10 cellular contexts compared by ENCODE assay signal in genomic region chr19:38255759-38256052, GRCh38. TPM values are rescaled to one million over a fixed set of nuclear protein-coding genes. Genes with fewer than 3 reads are reported as not detected.
A peak's percentile ranks its signal among the peaks of the same experiment; 100 is the strongest.
DNase-seq lines count a peak whose midpoint lies in the region; ATAC-seq and TF ChIP-seq lines count a peak whose summit lies in the region.
"Had no signal": no experiment of that assay in that cellular context is flagged by ENCODE, and none has a peak within 500 bp of the region (broad histone marks: within the 10 kb centered on the region; RNA-seq: fewer than 3 reads in every experiment).

No MANE protein-coding gene starts in this region.

- H3K4me3 ChIP-seq in brain microvascular endothelial cell (ENCODE audit: low read depth, low read length) (peak overlapping the region; percentile 39), lower leg skin (ENCODE audit: low read depth, poor library complexity, severe bottlenecking) (peak overlapping the region; percentile 2), stomach (peak overlapping the region; percentile 55 to 58 (median 57))

- CTCF ChIA-PET in activated CD8-positive, alpha-beta memory T cell treated with anti-CD3 and anti-CD28 coated beads, Interleukin-2, amount 10 ng/mL, durations not matched to agents 7 days and 5 days (lab: Charles Lee), result interaction anchor here (0.6 to 1.0 kb wide), 4 partner anchors 12 to 78 kb away, joined by 3 to 5 read pairs (median 4); no protein-coding TSS in a partner anchor

- peaks cover 11% of the 10 kb centered on the region for H3K4me1 Mint-ChIP-seq in activated CD8-positive, alpha-beta memory T cell treated with anti-CD3 and anti-CD28 coated beads, Interleukin-2, amount 10 ng/mL, durations not matched to agents 7 days and 5 days

- H3K4me1 ChIP-seq in stomach, result peaks cover 17 to 57% (median 41%) of the 10 kb centered on the region in 4 donors

- TF ChIP-seq CTCF in brain microvascular endothelial cell (IDR thresholded peaks at IDR 0.05; ENCODE audit: low read depth, low read length, missing control alignments) (no peak), lower leg skin (IDR thresholded peaks at IDR 0.05) (no peak), stomach (IDR thresholded peaks at IDR 0.05) (no peak)

- H3K27ac Mint-ChIP-seq in activated CD8-positive, alpha-beta memory T cell treated with anti-CD3 and anti-CD28 coated beads, Interleukin-2, amount 10 ng/mL, durations not matched to agents 7 days and 5 days, result no peak overlapping the region
- H3K27ac Mint-ChIP-seq: activated CD4-positive, alpha-beta memory T cell treated with anti-CD3 and anti-CD28 coated beads, Interleukin-2, amount 10 ng/mL, durations not matched to agents 7 days and 5 days had no signal

- DNase-seq in DMS53 (lab: John Stamatoyannopoulos, UW) (peak; percentile 53), DMS53 treated with DMSO at 0.1 percent for 48 hours (lab: John Stamatoyannopoulos, UW; ENCODE audit: unreplicated experiment) (no peak), brain microvascular endothelial cell (no peak), lower leg skin (ENCODE audit: low spot score in 2 of 2) (no peak), stomach (no peak), left lobe of liver (ENCODE audit: low spot score) (no peak), GOT3 (lab: John Stamatoyannopoulos, UW) (no peak)
- no peak for DNase-seq in activated CD8-positive, alpha-beta memory T cell treated with anti-CD3 and anti-CD28 coated beads, Interleukin-2, amount 10 ng/mL, durations not matched to agents 7 days and 5 days
- DNase-seq: activated CD4-positive, alpha-beta memory T cell treated with anti-CD3 and anti-CD28 coated beads, Interleukin-2, amount 10 ng/mL, durations not matched to agents 7 days and 5 days had no signal

- intact Hi-C loops in lower leg skin (cut with DNase I; ENCODE audit: low total_unique reads) (no loop called here), stomach (cut with DNase I; ENCODE audit: low total_unique reads) (no loop called here)

- 32% methylated on average over 4 to 10 of the region's 10 CpGs for WGBS in lower leg skin, 2 donors
- WGBS in stomach, 5 donors, result 17 to 46% (median 40%) methylated on average over 3 to 10 of the region's 10 CpGs

- no peak overlapping the region for H3K4me3 Mint-ChIP-seq in activated CD8-positive, alpha-beta memory T cell treated with anti-CD3 and anti-CD28 coated beads, Interleukin-2, amount 10 ng/mL, durations not matched to agents 7 days and 5 days
- H3K4me3 Mint-ChIP-seq: activated CD4-positive, alpha-beta memory T cell treated with anti-CD3 and anti-CD28 coated beads, Interleukin-2, amount 10 ng/mL, durations not matched to agents 7 days and 5 days had no signal

- H3K27me3 Mint-ChIP-seq in activated CD8-positive, alpha-beta memory T cell treated with anti-CD3 and anti-CD28 coated beads, Interleukin-2, amount 10 ng/mL, durations not matched to agents 7 days and 5 days, result peaks cover 22% of the 10 kb centered on the region

- no peak for ATAC-seq in left lobe of liver
- no peak for ATAC-seq in activated CD8-positive, alpha-beta memory T cell treated with anti-CD3 and anti-CD28 coated beads, Interleukin-2, amount 10 ng/mL, durations not matched to agents 7 days and 5 days

- no peaks in the 10 kb centered on the region for H3K36me3 ChIP-seq in brain microvascular endothelial cell (replicated peaks)
- H3K36me3 ChIP-seq in stomach, result no peaks in the 10 kb centered on the region

- H3K27ac ChIP-seq in brain microvascular endothelial cell (no peak overlapping the region), stomach (peak overlapping the region; percentile 23 to 92 (median 89))
- H3K27ac ChIP-seq: 22Rv1 had no signal

- H3K27me3 ChIP-seq in brain microvascular endothelial cell (replicated peaks) (no peaks in the 10 kb centered on the region), stomach (peaks cover 0 to 26% (median 12%) of the 10 kb centered on the region in 3 donors)

- TF ChIP-seq POLR2A in lower leg skin (IDR thresholded peaks at IDR 0.05) (no peak), stomach (IDR thresholded peaks at IDR 0.05) (no peak)

- no peak for TF ChIP-seq EP300 in stomach (IDR thresholded peaks at IDR 0.05)

- H3K9me3 ChIP-seq in stomach, result no peaks in the 10 kb centered on the region

- no peaks in the 10 kb centered on the region for H3K9me3 Mint-ChIP-seq in activated CD8-positive, alpha-beta memory T cell treated with anti-CD3 and anti-CD28 coated beads, Interleukin-2, amount 10 ng/mL, durations not matched to agents 7 days and 5 days (ENCODE audit: low read depth)
- H3K9me3 Mint-ChIP-seq: activated CD4-positive, alpha-beta memory T cell treated with anti-CD3 and anti-CD28 coated beads, Interleukin-2, amount 10 ng/mL, durations not matched to agents 7 days and 5 days had no signal

- in situ Hi-C loops in brain microvascular endothelial cell (cut with HindIII; ENCODE audit: low pct_ligation_motif_present, low sequenced_read_pairs), result no loop called here

- H3K36me3 Mint-ChIP-seq in activated CD8-positive, alpha-beta memory T cell treated with anti-CD3 and anti-CD28 coated beads, Interleukin-2, amount 10 ng/mL, durations not matched to agents 7 days and 5 days, result no peaks in the 10 kb centered on the region

RNA-seq across cellular contexts. Expression of gene PPP1R14A, which starts 0.5 kb away (rescaled TPM):
- total RNA-seq in lower leg skin (10 to 100 TPM in 1 of 4 donors, 1 to 10 TPM in 3; 3.8 to 19.6 (median 7.1) TPM), stomach (100 to 1,000 TPM in 1 of 5 donors, 10 to 100 TPM in 3, 1 to 10 TPM in 1; 8.8 to 197 (median 31.6) TPM), left lobe of liver (3.9 TPM)
- 100 to 1,000 TPM in 1 of 3 donors, 10 to 100 TPM in 2; 53.2 to 138 (median 54.9) TPM for polyA plus RNA-seq in stomach
- total RNA-seq in activated CD8-positive, alpha-beta memory T cell treated with anti-CD3 and anti-CD28 coated beads, Interleukin-2, amount 10 ng/mL, durations not matched to agents 7 days and 5 days, result not detected
- total RNA-seq: activated CD4-positive, alpha-beta memory T cell treated with anti-CD3 and anti-CD28 coated beads, Interleukin-2, amount 10 ng/mL, durations not matched to agents 7 days and 5 days had no signal

RNA-seq across cellular contexts. Expression of gene SPINT2, which starts 8.7 kb away (rescaled TPM):
- total RNA-seq in lower leg skin, result 100 to 1,000 TPM; 401 to 505 (median 497) TPM
- total RNA-seq in stomach, result 1,000 to 10,000 TPM in 1 of 5 donors, 100 to 1,000 TPM in 2, 10 to 100 TPM in 2; 29.8 to 1,508 (median 255) TPM
- polyA plus RNA-seq in stomach, result 100 to 1,000 TPM in 2 of 3 donors, 10 to 100 TPM in 1; 54.5 to 255 (median 184) TPM
- 7.3 TPM for total RNA-seq in left lobe of liver
- 10 to 100 TPM in 1 of 2 experiments, 1 to 10 TPM in 1; 9.3 to 15.6 TPM for total RNA-seq in activated CD8-positive, alpha-beta memory T cell treated with anti-CD3 and anti-CD28 coated beads, Interleukin-2, amount 10 ng/mL, durations not matched to agents 7 days and 5 days

RNA-seq across cellular contexts. Expression of gene DPF1, which starts 31.7 kb away (rescaled TPM):
- total RNA-seq in lower leg skin, result not detected
- not detected for total RNA-seq in stomach
- under 1 TPM in 2 of 3 donors, not detected in 1; 0.12 to 0.43 TPM for polyA plus RNA-seq in stomach
- total RNA-seq in left lobe of liver, result not detected
- total RNA-seq in activated CD8-positive, alpha-beta memory T cell treated with anti-CD3 and anti-CD28 coated beads, Interleukin-2, amount 10 ng/mL, durations not matched to agents 7 days and 5 days, result under 1 TPM in 1 of 2 experiments, not detected in 1; 0.47 TPM

RNA-seq across cellular contexts. Expression of gene C19orf33, which starts 48.3 kb away (rescaled TPM):
- total RNA-seq in lower leg skin (100 to 1,000 TPM; 373 to 601 (median 426) TPM), stomach (100 to 1,000 TPM in 3 of 5 donors, 10 to 100 TPM in 2; 33.5 to 287 (median 171) TPM), left lobe of liver (0.40 TPM)
- 1,000 to 10,000 TPM in 2 of 3 donors, 100 to 1,000 TPM in 1; 388 to 1,069 (median 1,022) TPM for polyA plus RNA-seq in stomach
- total RNA-seq in activated CD8-positive, alpha-beta memory T cell treated with anti-CD3 and anti-CD28 coated beads, Interleukin-2, amount 10 ng/mL, durations not matched to agents 7 days and 5 days, result not detected

Comparison
In these comparisons a context has a peak if more than half of its experiments do, and no peak if none do; other contexts are left out.
1. H3K4me3 ChIP-seq: peak in every context shown above with its lines; median percentile 57 in stomach; 39 in brain microvascular endothelial cell; 2 in lower leg skin.